In genomic region chr6:11793277-11793676, GRCh38 we compare ENCODE assay signal across 22 cellular contexts. TPM values are rescaled to one million over a fixed set of nuclear protein-coding genes. Genes with fewer than 3 reads are reported as not detected.
"Had no signal": no experiment of that assay in that cellular context is flagged by ENCODE, and none has a peak within 500 bp of the region (broad histone marks: within the 10 kb centered on the region; RNA-seq: fewer than 3 reads in every experiment).

No MANE protein-coding gene starts in this region.

- H3K4me1 Mint-ChIP-seq: activated CD4-positive, alpha-beta T cell treated with anti-CD3 and anti-CD28 coated beads, Interleukin-2, amount 10 ng/mL, durations not matched to agents 7 days and 5 days; activated naive CD4-positive, alpha-beta T cell treated with anti-CD3 and anti-CD28 coated beads, Interleukin-2, amount 10 ng/mL, durations not matched to agents 7 days and 5 days; activated naive CD8-positive, alpha-beta T cell treated with anti-CD3 and anti-CD28 coated beads for 36 hours; T-helper 17 cell had no signal

- H3K4me3 Mint-ChIP-seq: activated CD4-positive, alpha-beta memory T cell treated with anti-CD3 and anti-CD28 coated beads for 36 hours; activated CD4-positive, alpha-beta T cell treated with anti-CD3 and anti-CD28 coated beads, Interleukin-2, amount 10 ng/mL, durations not matched to agents 7 days and 5 days; activated naive CD4-positive, alpha-beta T cell treated with anti-CD3 and anti-CD28 coated beads, Interleukin-2, amount 10 ng/mL, durations not matched to agents 7 days and 5 days; activated naive CD8-positive, alpha-beta T cell treated with anti-CD3 and anti-CD28 coated beads for 36 hours; T-helper 17 cell had no signal

- H3K4me3 ChIP-seq: adrenal gland had no signal

- H3K27ac Mint-ChIP-seq: activated CD4-positive, alpha-beta memory T cell treated with anti-CD3 and anti-CD28 coated beads for 36 hours; activated CD4-positive, alpha-beta T cell treated with anti-CD3 and anti-CD28 coated beads, Interleukin-2, amount 10 ng/mL, durations not matched to agents 7 days and 5 days; activated naive CD4-positive, alpha-beta T cell treated with anti-CD3 and anti-CD28 coated beads, Interleukin-2, amount 10 ng/mL, durations not matched to agents 7 days and 5 days; activated naive CD8-positive, alpha-beta T cell treated with anti-CD3 and anti-CD28 coated beads for 36 hours; activated T-helper 2 cell treated with anti-CD3 and anti-CD28 coated beads, Interferon-gamma antibody, Interleukin-2, Interleukin-4, amounts not matched to agents 10 μg/mL and 5 μg/mL and 100 μg/mL, durations not matched to agents 14 hours and 24 hours and 36 hours; T-helper 17 cell had no signal

- H3K27ac ChIP-seq: VCaP had no signal

- H3K27me3 Mint-ChIP-seq: activated CD4-positive, alpha-beta memory T cell treated with anti-CD3 and anti-CD28 coated beads for 36 hours; activated CD4-positive, alpha-beta T cell treated with anti-CD3 and anti-CD28 coated beads, Interleukin-2, amount 10 ng/mL, durations not matched to agents 7 days and 5 days; activated naive CD4-positive, alpha-beta T cell treated with anti-CD3 and anti-CD28 coated beads, Interleukin-2, amount 10 ng/mL, durations not matched to agents 7 days and 5 days; activated naive CD8-positive, alpha-beta T cell treated with anti-CD3 and anti-CD28 coated beads for 36 hours; T-helper 17 cell had no signal

- ATAC-seq: T-helper 17 cell had no signal

- DNase-seq: activated CD4-positive, alpha-beta memory T cell treated with anti-CD3 and anti-CD28 coated beads for 36 hours; activated CD4-positive, alpha-beta T cell treated with anti-CD3 and anti-CD28 coated beads, Interleukin-2, amount 10 ng/mL, durations not matched to agents 7 days and 5 days; activated CD4-positive, CD25-positive, alpha-beta regulatory T cell; activated gamma-delta T cell treated with Interleukin-2 at 50 U/mL for 16 hours; activated naive CD4-positive, alpha-beta T cell treated with anti-CD3 and anti-CD28 coated beads, Interleukin-2, amount 10 ng/mL, durations not matched to agents 7 days and 5 days; activated naive CD8-positive, alpha-beta T cell treated with anti-CD3 and anti-CD28 coated beads for 36 hours; activated T-cell treated with anti-CD3 and anti-CD28 coated beads for 4 hours; activated T-cell treated with anti-CD3 and anti-CD28 coated beads, Interleukin-2, amount 50 U/mL, for 48 hours; adrenal gland; anterior cingulate cortex; cerebellar nuclear complex; KG1; NCI-H1092 treated with DMSO at 0.1 percent for 48 hours; NCI-H1417 treated with DMSO at 0.1 percent for 48 hours; NCI-H1694; NCI-H2029; NCI-H524; T-helper 17 cell; T-helper 9 cell had no signal

- H3K27me3 ChIP-seq: adrenal gland had no signal

RNA-seq across cellular contexts. Expression of gene ADTRP, which starts 14.7 kb away (rescaled TPM):
- total RNA-seq: cardiac septum had no signal
